ENCODE assay signal across 9 cellular contexts in genomic region chr1:109396513-109396839, GRCh38. TPM values are rescaled to one million over a fixed set of nuclear protein-coding genes. Genes with fewer than 3 reads are reported as not detected.
DNase-seq lines count a peak whose midpoint lies in the region; ATAC-seq and TF ChIP-seq lines count a peak whose summit lies in the region.
"Had no signal": no experiment of that assay in that cellular context is flagged by ENCODE, and none has a peak within 500 bp of the region (broad histone marks: within the 10 kb centered on the region; RNA-seq: fewer than 3 reads in every experiment).

No MANE protein-coding gene starts in this region.

- peak overlapping the region; percentile 68 for H3K4me3 Mint-ChIP-seq in activated CD8-positive, alpha-beta memory T cell treated with anti-CD3 and anti-CD28 coated beads, Interleukin-2, amount 10 ng/mL, durations not matched to agents 7 days and 5 days

- H3K4me1 ChIP-seq in lung (ENCODE audit: control insufficient read depth in 2 of 2, insufficient read depth in 2 of 2, low read length in 2 of 2) (peaks cover 6 to 16% of the 10 kb centered on the region in 2 donors), thyroid gland (peaks cover 37 to 44% of the 10 kb centered on the region in 2 donors)

- no peaks in the 10 kb centered on the region for H3K9me3 Mint-ChIP-seq in activated CD8-positive, alpha-beta memory T cell treated with anti-CD3 and anti-CD28 coated beads, Interleukin-2, amount 10 ng/mL, durations not matched to agents 7 days and 5 days (ENCODE audit: low read depth)

- TF ChIP-seq CTCF in astrocyte of the cerebellum (IDR thresholded peaks at IDR 0.05; ENCODE audit: low read depth, low read length, missing control alignments) (no peak), lung (IDR thresholded peaks at IDR 0.05; ENCODE audit: control extremely low read depth, extremely low read depth) (no peak), thyroid gland (IDR thresholded peaks at IDR 0.05) (no peak)

- in situ Hi-C loops in astrocyte of the cerebellum (cut with HindIII; ENCODE audit: low sequenced_read_pairs): no loop called here

- WGBS in lung, 2 donors: 13 to 16% methylated on average over 2 of the region's 2 CpGs
- WGBS in thyroid gland, 2 donors: 25 to 39% methylated on average over 2 of the region's 2 CpGs

- peaks cover 7% of the 10 kb centered on the region for H3K36me3 Mint-ChIP-seq in activated CD8-positive, alpha-beta memory T cell treated with anti-CD3 and anti-CD28 coated beads, Interleukin-2, amount 10 ng/mL, durations not matched to agents 7 days and 5 days

- H3K4me3 ChIP-seq in astrocyte of the cerebellum (ENCODE audit: low read depth, low read length) (peak overlapping the region; percentile 49), lung (peak overlapping the region; percentile 19), thyroid gland (replicated peaks in 1 of 3) (peak overlapping the region in 2 of 3 donors; percentile 27 to 48)

- intact Hi-C loops in thyroid gland (cut with DNase I): loop anchor here (5.0 kb wide), 1 partner anchor 114 kb away; the partner anchor contains the start of gene PSRC1

- H3K36me3 ChIP-seq in lung (ENCODE audit: control insufficient read depth in 2 of 2, insufficient read depth in 2 of 2, low read length in 2 of 2) (peaks cover under 1 to 7% of the 10 kb centered on the region in 2 donors), thyroid gland (peaks cover 3 to 8% of the 10 kb centered on the region in 2 donors)

- H3K27me3 Mint-ChIP-seq in activated CD8-positive, alpha-beta memory T cell treated with anti-CD3 and anti-CD28 coated beads, Interleukin-2, amount 10 ng/mL, durations not matched to agents 7 days and 5 days: peaks cover 42% of the 10 kb centered on the region

- no peak overlapping the region for H3K27ac Mint-ChIP-seq in activated CD8-positive, alpha-beta memory T cell treated with anti-CD3 and anti-CD28 coated beads, Interleukin-2, amount 10 ng/mL, durations not matched to agents 7 days and 5 days

- CTCF ChIA-PET in activated CD8-positive, alpha-beta memory T cell treated with anti-CD3 and anti-CD28 coated beads, Interleukin-2, amount 10 ng/mL, durations not matched to agents 7 days and 5 days (lab: Charles Lee): interaction anchor here (0.7 to 9.2 kb wide), 5 partner anchors 22 to 284 kb away, joined by 3 to 196 read pairs (median 4); partner anchors contain the start of gene PSRC1

- H3K4me1 Mint-ChIP-seq in activated CD8-positive, alpha-beta memory T cell treated with anti-CD3 and anti-CD28 coated beads, Interleukin-2, amount 10 ng/mL, durations not matched to agents 7 days and 5 days: peaks cover 19% of the 10 kb centered on the region

- H3K9me3 ChIP-seq in lung (ENCODE audit: control insufficient read depth in 2 of 2, insufficient read depth in 1 of 2, low read length in 1 of 2): no peaks in the 10 kb centered on the region
- no peaks in the 10 kb centered on the region for H3K9me3 ChIP-seq in thyroid gland

- peak overlapping the region; percentile 71 to 92 for H3K27ac ChIP-seq in lung (ENCODE audit: low read depth in 1 of 2, low read length in 1 of 2)
- peak overlapping the region; percentile 88 to 96 (median 94) for H3K27ac ChIP-seq in thyroid gland

- ATAC-seq in activated CD8-positive, alpha-beta memory T cell treated with anti-CD3 and anti-CD28 coated beads, Interleukin-2, amount 10 ng/mL, durations not matched to agents 7 days and 5 days: no peak
- no peak for ATAC-seq in lung (ENCODE audit: insufficient read depth, low FRiP score)

- TF ChIP-seq POLR2A in thyroid gland (IDR thresholded peaks at IDR 0.05): no peak

- H3K27me3 ChIP-seq in lung (ENCODE audit: control insufficient read depth, insufficient read depth): no peaks in the 10 kb centered on the region
- H3K27me3 ChIP-seq in thyroid gland: no peaks in the 10 kb centered on the region

- DNase-seq in activated CD8-positive, alpha-beta memory T cell treated with anti-CD3 and anti-CD28 coated beads, Interleukin-2, amount 10 ng/mL, durations not matched to agents 7 days and 5 days: no peak
- DNase-seq in activated CD8-positive, alpha-beta memory T cell treated with anti-CD3 and anti-CD28 coated beads, Interleukin-2, amount 50 U/mL, for 4 hours: no peak
- DNase-seq in astrocyte of the cerebellum (ENCODE audit: low read depth) (no peak), lung (ENCODE audit: low spot score) (no peak), thyroid gland (peak in 1 of 2 donors; percentile 23), NCI-H2227 treated with DMSO at 0.1 percent for 48 hours (lab: John Stamatoyannopoulos, UW) (no peak)
- no peak for DNase-seq in stimulated activated naive CD4-positive, alpha-beta T cell treated with Interleukin-2 at 50 U/mL for 16 hours (lab: John Stamatoyannopoulos, UW)
- no peak for DNase-seq in NK-92 treated with Interleukin-12 subunit alpha and Interleukin-12 subunit beta, amount 100 ng/mL, for 24 hours (lab: John Stamatoyannopoulos, UW)
- DNase-seq: COR-L47 had no signal

RNA-seq across cellular contexts. Expression of gene SORT1, which starts 1.2 kb away (rescaled TPM):
- 1 to 10 TPM; 5.3 to 8.5 TPM for total RNA-seq in activated CD8-positive, alpha-beta memory T cell treated with anti-CD3 and anti-CD28 coated beads, Interleukin-2, amount 10 ng/mL, durations not matched to agents 7 days and 5 days
- total RNA-seq in lung (100 to 1,000 TPM in 1 of 2 donors, 10 to 100 TPM in 1; 61.7 to 135 TPM), thyroid gland (100 to 1,000 TPM in 3 of 4 donors, 10 to 100 TPM in 1; 65.7 to 152 (median 137) TPM)
- polyA plus RNA-seq in lung: 10 to 100 TPM; 39.0 to 53.1 TPM

RNA-seq across cellular contexts. Expression of gene PSMA5, which starts 29.8 kb away (rescaled TPM):
- 100 to 1,000 TPM; 178 to 211 TPM for total RNA-seq in activated CD8-positive, alpha-beta memory T cell treated with anti-CD3 and anti-CD28 coated beads, Interleukin-2, amount 10 ng/mL, durations not matched to agents 7 days and 5 days
- total RNA-seq in lung (10 to 100 TPM; 33.8 to 93.0 TPM), thyroid gland (10 to 100 TPM; 25.1 to 35.7 (median 28.0) TPM)
- 10 to 100 TPM; 57.1 to 86.6 TPM for polyA plus RNA-seq in lung

Comparison
In these comparisons a context has a peak if more than half of its experiments do, and no peak if none do; other contexts are left out.
1. RNA of gene SORT1, which starts 1.2 kb away (total RNA-seq): 65.7 to 152 TPM in thyroid gland and 61.7 to 135 TPM in lung; 5.3 to 8.5 TPM in activated CD8-positive, alpha-beta memory T cell treated with anti-CD3 and anti-CD28 coated beads, Interleukin-2, amount 10 ng/mL, durations not matched to agents 7 days and 5 days; every median in the first group is over 4 times any median in the second.
2. Peak in every context shown above with its lines, with median percentiles within 50 percentile points of each other: H3K4me3 ChIP-seq.